ENCODE assay signal across 8 cellular contexts in genomic region chr2:85772019-85772745, GRCh38.
A peak's percentile ranks its signal among the peaks of the same experiment; 100 is the strongest.
DNase-seq lines count a peak whose midpoint lies in the region.

No MANE protein-coding gene starts in this region.

- peak; percentile 99 for DNase-seq in GM04504 (ENCODE audit: low read depth)
- peak; percentile 97 to 99 for DNase-seq in NCI-H446 (lab: John Stamatoyannopoulos, UW)
- peak; percentile 95 for DNase-seq in cerebellar cortex (ENCODE audit: low spot score)
- DNase-seq in islet precursor cell = peak; percentile 83
- DNase-seq in smooth muscle cell of the brain vasculature (ENCODE audit: low read depth, low spot score) = peak; percentile 99
- DNase-seq in effector CD8-positive, alpha-beta T cell (lab: John Stamatoyannopoulos, UW) = no peak
- DNase-seq in NK-92 treated with Interleukin-12 subunit alpha and Interleukin-12 subunit beta, amount 100 ng/mL, for 24 hours (lab: John Stamatoyannopoulos, UW) = no peak
- no peak for DNase-seq in AML-193 (lab: John Stamatoyannopoulos, UW)

Comparison
In these comparisons a context has a peak if more than half of its experiments do, and no peak if none do; other contexts are left out.
1. DNase-seq: peak in GM04504 (single experiment), NCI-H446 (2 of 2), cerebellar cortex (single experiment), islet precursor cell (single experiment) and smooth muscle cell of the brain vasculature (single experiment); none in effector CD8-positive, alpha-beta T cell (single experiment), NK-92 treated with Interleukin-12 subunit alpha and Interleukin-12 subunit beta, amount 100 ng/mL, for 24 hours (single experiment) and AML-193 (0 of 2).